Comparison of ENCODE assay signal across 25 cellular contexts in the genomic region with DNA sequence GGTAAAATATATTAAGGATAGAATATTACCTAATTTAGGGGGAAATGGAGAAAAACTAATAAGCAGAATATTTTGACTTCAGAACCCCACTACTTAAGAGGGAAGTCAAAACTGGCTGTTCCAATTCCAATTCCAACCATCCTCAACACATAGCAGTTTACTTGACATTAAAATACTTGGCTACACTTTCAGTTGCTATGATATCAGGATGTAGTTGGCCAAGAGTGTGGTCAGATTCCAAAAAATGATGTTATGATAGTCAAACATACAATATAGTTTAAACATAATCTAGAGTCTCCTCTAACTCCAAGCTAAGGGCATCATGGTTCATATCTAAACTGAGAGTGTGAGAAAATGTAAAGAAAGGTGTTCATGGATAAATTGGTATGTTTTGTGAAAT. TPM values are rescaled to one million over a fixed set of nuclear protein-coding genes. Genes with fewer than 3 reads are reported as not detected.
DNase-seq lines count a peak whose midpoint lies in the region; ATAC-seq and TF ChIP-seq lines count a peak whose summit lies in the region.
"Had no signal": no experiment of that assay in that cellular context is flagged by ENCODE, and none has a peak within 500 bp of the region (broad histone marks: within the 10 kb centered on the region; RNA-seq: fewer than 3 reads in every experiment).

No MANE protein-coding gene starts in this region.

- TF ChIP-seq EP300 in gastroesophageal sphincter (IDR thresholded peaks at IDR 0.05): no peak

- H3K4me3 ChIP-seq in gastroesophageal sphincter (no peak overlapping the region), gastrocnemius medialis (no peak overlapping the region), psoas muscle (no peak overlapping the region)
- H3K4me3 ChIP-seq: GM23338, heart left ventricle had no signal

- H3K27ac ChIP-seq in 22Rv1: peak overlapping the region; percentile 42
- peak overlapping the region; percentile 42; the same call in 1 of the 2 replicates for H3K27ac ChIP-seq in VCaP
- H3K27ac ChIP-seq in gastroesophageal sphincter: peak overlapping the region in 3 of 4 donors; percentile 52 to 56 (median 53)
- H3K27ac ChIP-seq in gastrocnemius medialis: peak overlapping the region; percentile 12 to 46 (median 34)
- no peak overlapping the region for H3K27ac ChIP-seq in psoas muscle

- H3K9me3 ChIP-seq in gastroesophageal sphincter: no peaks in the 10 kb centered on the region
- H3K9me3 ChIP-seq in gastrocnemius medialis: no peaks in the 10 kb centered on the region
- H3K9me3 ChIP-seq in psoas muscle: no peaks in the 10 kb centered on the region
- H3K9me3 ChIP-seq: heart left ventricle had no signal

- H3K27me3 ChIP-seq in gastroesophageal sphincter (no peaks in the 10 kb centered on the region), gastrocnemius medialis (no peaks in the 10 kb centered on the region), psoas muscle (ENCODE audit: insufficient read depth in 3 of 3, low read length in 2 of 3) (no peaks in the 10 kb centered on the region)
- H3K27me3 ChIP-seq: heart left ventricle had no signal

- TF ChIP-seq CTCF in 22Rv1 (IDR thresholded peaks at IDR 0.05): no peak
- TF ChIP-seq CTCF in VCaP (conservative IDR thresholded peaks at IDR 0.05): no peak
- no peak for TF ChIP-seq CTCF in gastroesophageal sphincter (IDR thresholded peaks at IDR 0.05)
- no peak for TF ChIP-seq CTCF in gastrocnemius medialis (IDR thresholded peaks at IDR 0.05 in 4 of 5, conservative IDR thresholded peaks at IDR 0.05 in 1 of 5)
- no peak for TF ChIP-seq CTCF in psoas muscle (IDR thresholded peaks at IDR 0.05)

- peaks cover 1% of the 10 kb centered on the region for H3K36me3 Mint-ChIP-seq in activated T-cell treated with anti-CD3 and anti-CD28 coated beads, Interleukin-2, amount 50 U/mL, for 4 hours (ENCODE audit: insufficient read depth)
- H3K36me3 Mint-ChIP-seq: naive B cell had no signal

- TF ChIP-seq POLR2A in gastroesophageal sphincter (IDR thresholded peaks at IDR 0.05) (no peak), gastrocnemius medialis (IDR thresholded peaks at IDR 0.05) (no peak)

- in situ Hi-C loops in gastrocnemius medialis (cut with MboI; ENCODE audit: low sequenced_read_pairs in 4 of 4): no loop called here

- no peaks in the 10 kb centered on the region for H3K36me3 ChIP-seq in gastroesophageal sphincter
- no peaks in the 10 kb centered on the region for H3K36me3 ChIP-seq in gastrocnemius medialis
- H3K36me3 ChIP-seq in psoas muscle (ENCODE audit: insufficient read depth in 1 of 2, low read depth in 1 of 2): peaks cover 0 to 12% of the 10 kb centered on the region in 2 donors
- H3K36me3 ChIP-seq: heart left ventricle had no signal

- no peak for ATAC-seq in gastroesophageal sphincter
- no peak for ATAC-seq in gastrocnemius medialis
- no peak for ATAC-seq in activated T-cell treated with anti-CD3 and anti-CD28 coated beads, Interleukin-2, amount 50 U/mL, for 4 hours
- no peak for ATAC-seq in psoas muscle
- ATAC-seq in GM18498 (IDR thresholded peaks at IDR 0.05; ENCODE audit: unreplicated experiment): no peak
- ATAC-seq: GM23338; stimulated activated naive CD8-positive, alpha-beta T cell treated with anti-CD3 and anti-CD28 coated beads, Interleukin-15, amount 100 ng/mL, for 72 hours had no signal

- H3K4me1 ChIP-seq in gastroesophageal sphincter (no peaks in the 10 kb centered on the region), gastrocnemius medialis (no peaks in the 10 kb centered on the region), psoas muscle (no peaks in the 10 kb centered on the region)
- H3K4me1 ChIP-seq: heart left ventricle had no signal

- H3K4me1 Mint-ChIP-seq in activated T-cell treated with anti-CD3 and anti-CD28 coated beads, Interleukin-2, amount 50 U/mL, for 4 hours (ENCODE audit: low read depth): no peaks in the 10 kb centered on the region
- H3K4me1 Mint-ChIP-seq: GM23338 had no signal

- H3K4me3 Mint-ChIP-seq in activated T-cell treated with anti-CD3 and anti-CD28 coated beads, Interleukin-2, amount 50 U/mL, for 4 hours: no peak overlapping the region
- H3K4me3 Mint-ChIP-seq: GM23338; stimulated activated naive CD8-positive, alpha-beta T cell treated with anti-CD3 and anti-CD28 coated beads, Interleukin-15, amount 100 ng/mL, for 72 hours had no signal

- DNase-seq in gastrocnemius medialis (no peak), DMS53 (lab: John Stamatoyannopoulos, UW) (no peak), psoas muscle (no peak)
- no peak for DNase-seq in activated T-cell treated with anti-CD3 and anti-CD28 coated beads, Interleukin-2, amount 50 U/mL, for 4 hours
- DNase-seq: ACHN; activated CD8-positive, alpha-beta memory T cell treated with anti-CD3 and anti-CD28 coated beads for 24 hours; activated T-cell treated with anti-CD3 and anti-CD28 coated beads, Interleukin-2, amount 50 U/mL, for 1 hour; amygdala; cortex of kidney; DMS79 treated with DMSO at 0.1 percent for 48 hours; heart left ventricle; mesendoderm; MV-4-11; naive B cell; NCI-H1694; NCI-H524 treated with DMSO at 0.1 percent for 48 hours; nucleus accumbens; retina; RPMI8226; stimulated activated naive CD8-positive, alpha-beta T cell treated with anti-CD3 and anti-CD28 coated beads, Interleukin-15, amount 100 ng/mL, for 72 hours had no signal

- H3K9me3 Mint-ChIP-seq in activated T-cell treated with anti-CD3 and anti-CD28 coated beads, Interleukin-2, amount 50 U/mL, for 4 hours: no peaks in the 10 kb centered on the region
- H3K9me3 Mint-ChIP-seq: GM23338; naive B cell; stimulated activated naive CD8-positive, alpha-beta T cell treated with anti-CD3 and anti-CD28 coated beads, Interleukin-15, amount 100 ng/mL, for 72 hours had no signal

- H3K27me3 Mint-ChIP-seq in activated T-cell treated with anti-CD3 and anti-CD28 coated beads, Interleukin-2, amount 50 U/mL, for 4 hours (ENCODE audit: low read depth): no peaks in the 10 kb centered on the region
- H3K27me3 Mint-ChIP-seq: naive B cell; stimulated activated naive CD8-positive, alpha-beta T cell treated with anti-CD3 and anti-CD28 coated beads, Interleukin-15, amount 100 ng/mL, for 72 hours had no signal

- intact Hi-C loops in gastrocnemius medialis (cut with DNase I; ENCODE audit: low total_unique reads): no loop called here
- intact Hi-C loops in psoas muscle (cut with DNase I): no loop called here

RNA-seq across cellular contexts. Expression of a gene that starts 16.5 kb away (rescaled TPM):
- 10 to 100 TPM; 32.9 to 70.4 (median 41.3) TPM for total RNA-seq in gastroesophageal sphincter
- 10 to 100 TPM in 2 of 4 donors, 1 to 10 TPM in 2; 6.9 to 15.3 (median 9.5) TPM for total RNA-seq in gastrocnemius medialis
- 1 to 10 TPM in 1 of 3 donors, under 1 TPM in 2; 0.51 to 1.6 (median 0.98) TPM for total RNA-seq in activated T-cell treated with anti-CD3 and anti-CD28 coated beads, Interleukin-2, amount 50 U/mL, for 4 hours
- 1 to 10 TPM; 4.2 to 7.7 (median 6.5) TPM for total RNA-seq in psoas muscle
- polyA plus RNA-seq in psoas muscle: 1 to 10 TPM; 2.2 to 8.4 (median 3.1) TPM

RNA-seq across cellular contexts. Expression of a gene that starts 42.7 kb away (rescaled TPM):
- 10 to 100 TPM; 30.5 to 49.2 (median 33.9) TPM for total RNA-seq in gastroesophageal sphincter
- total RNA-seq in gastrocnemius medialis: 10 to 100 TPM; 28.7 to 38.8 (median 32.1) TPM
- total RNA-seq in activated T-cell treated with anti-CD3 and anti-CD28 coated beads, Interleukin-2, amount 50 U/mL, for 4 hours: 10 to 100 TPM; 94.3 to 95.7 (median 95.2) TPM
- 10 to 100 TPM; 45.9 to 75.9 (median 61.5) TPM for total RNA-seq in psoas muscle
- polyA plus RNA-seq in psoas muscle: 10 to 100 TPM; 24.5 to 69.1 (median 39.1) TPM
